Comparison of ENCODE assay signal across 8 cellular contexts in the genomic region with DNA sequence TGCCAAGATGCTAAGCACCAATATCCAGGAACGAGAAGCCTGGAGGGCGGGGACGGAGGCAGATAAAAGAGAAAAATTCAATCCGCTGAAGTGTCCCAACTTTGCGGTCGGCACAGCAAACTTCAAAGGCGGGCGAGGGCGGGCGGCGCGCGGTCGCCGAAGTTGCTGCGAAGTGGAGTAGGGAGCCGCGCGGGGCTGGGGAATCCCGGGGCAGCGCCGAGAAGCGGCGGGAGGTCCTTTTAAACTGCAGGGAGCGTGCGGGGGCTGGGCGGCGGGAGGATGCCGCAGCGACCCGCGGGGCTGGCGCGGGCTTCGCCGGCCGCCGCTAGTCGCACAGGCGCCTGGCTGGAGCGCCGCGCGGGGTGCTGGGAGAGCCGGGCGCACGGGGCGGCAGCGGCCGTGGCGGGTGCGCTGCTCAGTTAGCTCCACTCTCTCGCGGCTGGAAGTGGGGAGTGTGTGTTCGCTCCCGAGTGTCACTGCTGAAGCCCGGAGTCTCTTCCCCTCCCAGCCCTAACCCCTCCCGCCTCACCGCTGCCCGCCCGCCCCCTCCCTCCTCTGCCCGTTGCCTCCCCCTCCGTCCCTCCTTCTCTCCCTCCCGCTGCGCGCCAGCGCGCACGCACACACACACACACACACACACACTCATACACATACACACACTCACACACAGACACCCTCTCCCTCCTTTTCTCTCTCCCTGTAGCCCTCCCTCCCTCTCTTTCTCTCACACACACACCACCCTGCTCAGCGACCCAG. TPM values are rescaled to one million over a fixed set of nuclear protein-coding genes. Genes with fewer than 3 reads are reported as not detected.
A peak's percentile ranks its signal among the peaks of the same experiment; 100 is the strongest.
DNase-seq lines count a peak whose midpoint lies in the region; ATAC-seq and TF ChIP-seq lines count a peak whose summit lies in the region.

A gene with protein sequence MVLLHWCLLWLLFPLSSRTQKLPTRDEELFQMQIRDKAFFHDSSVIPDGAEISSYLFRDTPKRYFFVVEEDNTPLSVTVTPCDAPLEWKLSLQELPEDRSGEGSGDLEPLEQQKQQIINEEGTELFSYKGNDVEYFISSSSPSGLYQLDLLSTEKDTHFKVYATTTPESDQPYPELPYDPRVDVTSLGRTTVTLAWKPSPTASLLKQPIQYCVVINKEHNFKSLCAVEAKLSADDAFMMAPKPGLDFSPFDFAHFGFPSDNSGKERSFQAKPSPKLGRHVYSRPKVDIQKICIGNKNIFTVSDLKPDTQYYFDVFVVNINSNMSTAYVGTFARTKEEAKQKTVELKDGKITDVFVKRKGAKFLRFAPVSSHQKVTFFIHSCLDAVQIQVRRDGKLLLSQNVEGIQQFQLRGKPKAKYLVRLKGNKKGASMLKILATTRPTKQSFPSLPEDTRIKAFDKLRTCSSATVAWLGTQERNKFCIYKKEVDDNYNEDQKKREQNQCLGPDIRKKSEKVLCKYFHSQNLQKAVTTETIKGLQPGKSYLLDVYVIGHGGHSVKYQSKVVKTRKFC (minus strand): TSS at position 456 of the 756 bp plus-strand sequence. CDS start 26,698 bp downstream, outside the sequence.

- no peak for TF ChIP-seq CTCF in HFF-Myc (IDR thresholded peaks at IDR 0.05; ENCODE audit: low read depth, low read length, missing control alignments)

- DNase-seq in C1 segment of cervical spinal cord (lab: John Stamatoyannopoulos, UW) (peak in 8 of 14 donors; percentile 10 to 79 (median 22)), HFF-Myc (ENCODE audit: extremely low read depth, low read depth) (no peak), T-helper 9 cell (peak; percentile 22), cerebellum (ENCODE audit: low spot score) (no peak), left kidney (ENCODE audit: low read depth, low spot score) (peak; percentile 84), NCI-H1092 treated with DMSO at 0.1 percent for 48 hours (lab: John Stamatoyannopoulos, UW) (no peak)
- DNase-seq in stimulated activated CD4-positive, alpha-beta T cell treated with anti-CD3 and anti-CD28 coated beads, Interleukin-2, amount 100 ng/mL, for 24 hours: peak; percentile 49 to 67

- H3K4me3 ChIP-seq in HFF-Myc (replicated peaks; ENCODE audit: low read depth, low read length): peak within 1 kb of the TSS; percentile 45

- ATAC-seq in GM21447 (IDR thresholded peaks at IDR 0.05; ENCODE audit: unreplicated experiment): no peak

RNA-seq across cellular contexts. Expression of the gene that starts here (rescaled TPM):
- 64.3 TPM for total RNA-seq in cerebellum

Comparison
In these comparisons a context has a peak if more than half of its experiments do, and no peak if none do; other contexts are left out.
1. DNase-seq: peak in C1 segment of cervical spinal cord (8 of 14), T-helper 9 cell (single experiment), left kidney (single experiment) and stimulated activated CD4-positive, alpha-beta T cell treated with anti-CD3 and anti-CD28 coated beads, Interleukin-2, amount 100 ng/mL, for 24 hours (2 of 2); none in HFF-Myc (single experiment), cerebellum (single experiment) and NCI-H1092 treated with DMSO at 0.1 percent for 48 hours (single experiment).